ENCODE assay signal across 30 cellular contexts in genomic region chr7:132418840-132419239, GRCh38.
"Had no signal": no experiment of that assay in that cellular context is flagged by ENCODE, and none has a peak within 500 bp of the region (broad histone marks: within the 10 kb centered on the region; RNA-seq: fewer than 3 reads in every experiment).

No MANE protein-coding gene starts in this region.

- H3K4me1 ChIP-seq: body of pancreas, breast epithelium, SJSA1 had no signal

- H3K27me3 ChIP-seq: body of pancreas, breast epithelium, SJSA1 had no signal

- H3K36me3 ChIP-seq: breast epithelium, SJSA1 had no signal

- H3K27me3 Mint-ChIP-seq: activated CD4-positive, alpha-beta memory T cell treated with anti-CD3 and anti-CD28 coated beads for 36 hours; activated CD4-positive, alpha-beta T cell treated with anti-CD3 and anti-CD28 coated beads for 36 hours; activated naive CD8-positive, alpha-beta T cell treated with anti-CD3 and anti-CD28 coated beads for 36 hours had no signal

- H3K4me3 ChIP-seq: body of pancreas, breast epithelium, SJSA1 had no signal

- DNase-seq: activated CD4-positive, alpha-beta memory T cell treated with anti-CD3 and anti-CD28 coated beads for 36 hours; activated CD4-positive, alpha-beta T cell treated with anti-CD3 and anti-CD28 coated beads for 36 hours; activated CD4-positive, alpha-beta T cell treated with anti-CD3 and anti-CD28 coated beads, Interleukin-2, amount 50 U/mL, for 1 hour; activated CD8-positive, alpha-beta memory T cell treated with anti-CD3 and anti-CD28 coated beads, Interleukin-2, amount 50 U/mL, for 4 hours; activated effector memory CD4-positive, alpha-beta T cell treated with Interleukin-2 at 50 U/mL for 16 hours; activated naive CD4-positive, alpha-beta T cell; activated naive CD4-positive, alpha-beta T cell treated with anti-CD3 and anti-CD28 coated beads, Interleukin-2, amount 50 U/mL, for 16 hours; activated naive CD8-positive, alpha-beta T cell treated with anti-CD3 and anti-CD28 coated beads for 36 hours; activated T-cell treated with anti-CD3 and anti-CD28 coated beads for 4 hours; activated T-cell treated with anti-CD3 and anti-CD28 coated beads, Interleukin-2, amount 50 U/mL, for 4 hours; amygdala; body of pancreas; central memory CD4-positive, alpha-beta T cell; NCI-H1092 treated with DMSO at 0.1 percent for 48 hours; NCI-H1417; NCI-H146; NCI-H187; NCI-H2081; NCI-H2227 treated with DMSO at 0.1 percent for 48 hours; NCI-H446; NCI-H510A treated with DMSO at 0.1 percent for 48 hours; SHP77 treated with DMSO at 0.1 percent for 48 hours; SK-N-SH had no signal

- H3K27ac ChIP-seq: body of pancreas, breast epithelium, SJSA1 had no signal

- H3K4me3 Mint-ChIP-seq: activated CD4-positive, alpha-beta memory T cell treated with anti-CD3 and anti-CD28 coated beads for 36 hours; activated CD4-positive, alpha-beta T cell treated with anti-CD3 and anti-CD28 coated beads for 36 hours; activated naive CD8-positive, alpha-beta T cell treated with anti-CD3 and anti-CD28 coated beads for 36 hours; activated T-cell treated with anti-CD3 and anti-CD28 coated beads, Interleukin-2, amount 50 U/mL, for 4 hours; T-helper 1 cell treated with Interleukin-12 subunit alpha and Interleukin-12 subunit beta and Interleukin-4 antibody, amounts not matched to agents 30 μg/mL and 1 μg/mL, for 36 hours; T-helper 2 cell treated with Interferon-gamma antibody and Interleukin-4, amounts not matched to agents 5 μg/mL and 100 μg/mL, for 36 hours; WTC11 had no signal

- H3K9me3 ChIP-seq: body of pancreas, breast epithelium, SJSA1, SK-N-SH had no signal

- ATAC-seq: activated CD4-positive, alpha-beta T cell treated with anti-CD3 and anti-CD28 coated beads for 36 hours; activated CD4-positive, CD25-positive, alpha-beta regulatory T cell treated with anti-CD3 and anti-CD28 coated beads, Interleukin-2, amount 50 U/mL, for 24 hours; activated T-cell treated with anti-CD3 and anti-CD28 coated beads, Interleukin-2, amount 50 U/mL, for 4 hours; body of pancreas; Panc1; WTC11 had no signal

- H3K4me1 Mint-ChIP-seq: activated CD4-positive, alpha-beta T cell treated with anti-CD3 and anti-CD28 coated beads for 36 hours; activated naive CD8-positive, alpha-beta T cell treated with anti-CD3 and anti-CD28 coated beads for 36 hours had no signal

- H3K27ac Mint-ChIP-seq: activated CD4-positive, alpha-beta memory T cell treated with anti-CD3 and anti-CD28 coated beads for 36 hours; activated CD4-positive, alpha-beta T cell treated with anti-CD3 and anti-CD28 coated beads for 36 hours; activated naive CD8-positive, alpha-beta T cell treated with anti-CD3 and anti-CD28 coated beads for 36 hours; T-helper 1 cell treated with Interleukin-12 subunit alpha and Interleukin-12 subunit beta and Interleukin-4 antibody, amounts not matched to agents 30 μg/mL and 1 μg/mL, for 36 hours; T-helper 2 cell treated with Interferon-gamma antibody and Interleukin-4, amounts not matched to agents 5 μg/mL and 100 μg/mL, for 36 hours; WTC11 had no signal
